Comparison of ENCODE assay signal across 23 cellular contexts in the genomic region with DNA sequence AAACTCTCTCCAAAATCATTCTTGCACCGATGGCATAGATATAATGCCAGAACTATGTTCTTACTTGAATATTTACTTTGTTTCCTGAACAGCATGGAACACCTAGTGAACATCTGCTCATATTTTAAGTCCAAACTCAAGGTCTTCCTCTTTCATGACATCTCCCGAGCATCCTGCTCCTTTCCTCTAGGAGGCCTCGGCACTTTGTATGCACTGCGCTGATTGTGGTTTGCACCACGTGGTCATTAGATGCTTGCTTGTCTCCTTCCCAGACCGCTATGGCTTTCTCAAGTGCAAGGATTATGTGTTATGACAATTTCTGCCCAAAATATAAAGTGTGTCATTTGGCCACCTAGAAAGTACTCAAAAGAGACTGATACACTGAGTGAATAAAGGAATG.
"Had no signal": no experiment of that assay in that cellular context is flagged by ENCODE, and none has a peak within 500 bp of the region (broad histone marks: within the 10 kb centered on the region; RNA-seq: fewer than 3 reads in every experiment).

No MANE protein-coding gene starts in this region.

- H3K4me1 ChIP-seq: heart right ventricle, left ventricle myocardium inferior, right lobe of liver, testis, transverse colon had no signal

- ATAC-seq: esophagus mucosa, heart right ventricle, right lobe of liver had no signal

- H3K27me3 ChIP-seq: heart right ventricle, neutrophil, right lobe of liver, testis, transverse colon had no signal

- H3K9me3 ChIP-seq: neutrophil, right lobe of liver, testis, transverse colon had no signal

- H3K4me3 ChIP-seq: heart right ventricle, left ventricle myocardium inferior, right lobe of liver, testis, transverse colon had no signal

- H3K36me3 ChIP-seq: heart right ventricle, left ventricle myocardium inferior, neutrophil, right lobe of liver, transverse colon, WERI-Rb-1 had no signal

- H3K27ac ChIP-seq: heart right ventricle, left ventricle myocardium inferior, neutrophil, right lobe of liver, testis, transverse colon, WERI-Rb-1 had no signal

- DNase-seq: activated CD4-positive, alpha-beta memory T cell treated with anti-CD3 and anti-CD28 coated beads, Interleukin-2, amount 10 ng/mL, durations not matched to agents 7 days and 5 days; activated CD4-positive, alpha-beta T cell treated with anti-CD3 and anti-CD28 coated beads, Interleukin-2, amount 10 ng/mL, durations not matched to agents 24 days and 14 days; activated CD4-positive, CD25-positive, alpha-beta regulatory T cell treated with anti-CD3 and anti-CD28 coated beads, Interleukin-2, amount 50 U/mL, for 72 hours; activated CD8-positive, alpha-beta memory T cell treated with anti-CD3 and anti-CD28 coated beads, Interleukin-2, amount 50 U/mL, for 48 hours; activated gamma-delta T cell treated with Interleukin-2 at 50 U/mL for 16 hours; activated naive CD4-positive, alpha-beta T cell treated with anti-CD3 and anti-CD28 coated beads, Interleukin-2, amount 50 U/mL, for 16 hours; activated T-cell treated with anti-CD3 and anti-CD28 coated beads, Interleukin-2, amount 50 U/mL, for 24 hours; amygdala; caudate nucleus; cortex of kidney; foreskin fibroblast; heart right ventricle; islet precursor cell; left ventricle myocardium inferior; nephron progenitor cell; right lobe of liver; stimulated activated CD4-positive, alpha-beta T cell treated with anti-CD3 and anti-CD28 coated beads, Interleukin-2, amount 100 ng/mL, for 48 hours; stimulated activated naive CD4-positive, alpha-beta T cell treated with Interleukin-2 at 50 U/mL for 16 hours; testis; transverse colon; WERI-Rb-1 had no signal
